Comparison of ENCODE assay signal across 10 cellular contexts in the genomic region with DNA sequence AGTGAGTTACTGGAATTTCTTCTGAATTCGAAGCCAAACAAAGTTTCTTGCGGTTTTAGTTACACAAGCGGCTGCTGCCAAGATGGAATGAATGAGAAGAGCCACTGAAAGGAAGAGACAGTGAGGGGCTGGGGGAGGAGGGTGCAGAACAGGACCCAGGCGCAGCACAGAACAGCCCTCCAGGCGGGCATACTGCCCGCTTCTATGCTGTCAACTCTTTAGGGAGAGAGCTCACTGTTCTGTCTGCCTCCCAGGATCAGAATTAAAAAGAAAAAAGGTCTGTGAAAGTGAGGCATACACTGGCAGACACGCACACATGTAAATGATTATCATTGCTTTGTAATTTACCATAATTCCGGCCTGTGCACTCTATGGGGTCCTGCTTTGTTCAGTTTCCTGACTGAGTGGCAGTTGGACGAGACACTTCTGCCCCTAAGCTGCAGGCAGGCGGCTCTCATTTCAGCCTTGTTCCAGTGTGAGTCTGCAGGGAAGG.
DNase-seq lines count a peak whose midpoint lies in the region; ATAC-seq, FAIRE-seq and TF ChIP-seq lines count a peak whose summit lies in the region.
"Had no signal": no experiment of that assay in that cellular context is flagged by ENCODE, and none has a peak within 500 bp of the region (broad histone marks: within the 10 kb centered on the region; RNA-seq: fewer than 3 reads in every experiment).

No MANE protein-coding gene starts in this region.

- H3K9ac ChIP-seq in Loucy (ENCODE audit: low read depth, low read length, poor library complexity, severe bottlenecking) (peak overlapping the region; percentile 19), mesendoderm (ENCODE audit: low read length) (no peak overlapping the region)

- H3F3A ChIP-seq in Loucy (ENCODE audit: low read depth): no peaks in the 10 kb centered on the region

- no peaks in the 10 kb centered on the region for H3K4me1 ChIP-seq in A549
- peaks cover 11% of the 10 kb centered on the region for H3K4me1 ChIP-seq in Loucy (ENCODE audit: insufficient read depth, low read length, poor library complexity, severe bottlenecking)
- peaks cover 8% of the 10 kb centered on the region for H3K4me1 ChIP-seq in mesendoderm (ENCODE audit: control insufficient read depth, low read depth, low read length)

- no peaks in the 10 kb centered on the region for H3K9me2 ChIP-seq in Loucy (replicated peaks; ENCODE audit: low read depth, low read length)

- DNase-seq in A549 (ENCODE audit: low read depth in 1 of 2, low spot score in 1 of 2): no peak
- peak; percentile 88 for DNase-seq in astrocyte of the hippocampus (ENCODE audit: low read depth, low spot score)
- no peak for DNase-seq in mesendoderm
- DNase-seq in left colon: no peak
- no peak for DNase-seq in GM19240 (ENCODE audit: insufficient read length, low spot score)
- no peak for DNase-seq in iPS-NIHi11 (ENCODE audit: low spot score)
- DNase-seq: naive B cell had no signal

- no peak for TF ChIP-seq CTCF in A549 (IDR thresholded peaks at IDR 0.05)
- no peak for TF ChIP-seq CTCF in Loucy (conservative IDR thresholded peaks at IDR 0.05; ENCODE audit: low read length)

- CTCF ChIA-PET in A549 (lab: Yijun Ruan, JAX): interaction anchor here (0.8 to 1.6 kb wide), 9 partner anchors 8 to 250 kb away, joined by 3 to 4 read pairs (median 3); no protein-coding TSS in a partner anchor

- no peak overlapping the region for H3K18ac ChIP-seq in mesendoderm (ENCODE audit: low read length)

- H3K4me3 ChIP-seq in A549 (no peak overlapping the region), Loucy (ENCODE audit: low read length, poor library complexity, severe bottlenecking) (no peak overlapping the region), mesendoderm (ENCODE audit: low read length) (no peak overlapping the region)

- H4K5ac ChIP-seq in mesendoderm (ENCODE audit: low read length): no peak overlapping the region

- intact Hi-C loops in left colon (cut with DNase I, micrococcal nuclease): loop anchor here in 1 of 2 donors (10.0 kb wide), 1 partner anchor 230 kb away; the partner anchor contains the start of gene CACNA1C

- TF ChIP-seq EP300 in A549 (IDR thresholded peaks at IDR 0.05): no peak

- H3K27me3 ChIP-seq in Loucy (ENCODE audit: insufficient read depth, low read length, poor library complexity, severe bottlenecking): no peaks in the 10 kb centered on the region
- no peaks in the 10 kb centered on the region for H3K27me3 ChIP-seq in mesendoderm (ENCODE audit: insufficient read depth, low read length, poor library complexity)

- no peak overlapping the region for H3K23ac ChIP-seq in mesendoderm (ENCODE audit: low read length)

- H4K20me1 ChIP-seq in Loucy (ENCODE audit: insufficient read depth, low read length, poor library complexity, severe bottlenecking): no peaks in the 10 kb centered on the region

- 51% methylated on average over 10 of the region's 10 CpGs for WGBS in A549 (ENCODE audit: missing lambda C conversion rate)
- WGBS in mesendoderm (ENCODE audit: extremely low coverage, insufficient coverage, low lambda C conversion rate): no CpG with 5 or more reads among the region's 10 CpGs

- H2BK15ac ChIP-seq in mesendoderm (replicated peaks; ENCODE audit: low read depth): no peak overlapping the region

- H2AFZ ChIP-seq in Loucy (ENCODE audit: low read length): peak overlapping the region; percentile 75

- no peak overlapping the region for H2BK5ac ChIP-seq in mesendoderm (ENCODE audit: low read length)

- H4K8ac ChIP-seq in mesendoderm (ENCODE audit: low read depth, low read length): no peak overlapping the region

- H3K4ac ChIP-seq in mesendoderm (ENCODE audit: low read depth, low read length): no peak overlapping the region

- no peak for TF ChIP-seq RAD21 in A549 (conservative IDR thresholded peaks at IDR 0.05 in 1 of 2, IDR thresholded peaks at IDR 0.05 in 1 of 2)

- no peak overlapping the region for H2BK120ac ChIP-seq in mesendoderm (ENCODE audit: low read depth, low read length)

- H3K36me3 ChIP-seq in Loucy (ENCODE audit: insufficient read depth, low read length) (no peaks in the 10 kb centered on the region), mesendoderm (ENCODE audit: control insufficient read depth, insufficient read depth, low read length) (no peaks in the 10 kb centered on the region)

- H3K79me1 ChIP-seq in mesendoderm (ENCODE audit: low read length): no peaks in the 10 kb centered on the region

- H3K56ac ChIP-seq in mesendoderm (ENCODE audit: low read length): peak overlapping the region; percentile 26

- no peak for FAIRE-seq in A549 (lab: Jason Lieb, UNC)
- FAIRE-seq: endometrium had no signal

- H3K27ac ChIP-seq in A549 (no peak overlapping the region), mesendoderm (ENCODE audit: low read depth, low read length) (no peak overlapping the region)

- no peak for TF ChIP-seq POLR2A in A549 (IDR thresholded peaks at IDR 0.05; ENCODE audit: low read length)

- peaks cover 6% of the 10 kb centered on the region; the same call in 1 of the 3 replicates for H3K9me3 ChIP-seq in A549
- H3K9me3 ChIP-seq in Loucy (ENCODE audit: insufficient read depth, low read depth, low read length): no peaks in the 10 kb centered on the region

- no peak overlapping the region for H2AK5ac ChIP-seq in mesendoderm (ENCODE audit: low read length)

- H3K79me2 ChIP-seq in Loucy (ENCODE audit: insufficient read depth, low read length) (no peaks in the 10 kb centered on the region), mesendoderm (ENCODE audit: control insufficient read depth, insufficient read depth, low read length) (no peaks in the 10 kb centered on the region)

- peak in 1 of 2 experiments; percentile 51; a peak in 3 of 6 replicates for ATAC-seq in A549
- ATAC-seq in left colon: no peak
- no peak for ATAC-seq in GM21526 (IDR thresholded peaks at IDR 0.05; ENCODE audit: low FRiP score, unreplicated experiment)

- H3K4me2 ChIP-seq in A549 (no peak overlapping the region), Loucy (ENCODE audit: low read depth, low read length, poor library complexity, severe bottlenecking) (peak overlapping the region; percentile 41), mesendoderm (ENCODE audit: low read length) (no peak overlapping the region)

- POLR2A ChIA-PET in A549 (lab: Yijun Ruan, JAX): no interaction called here

TF ChIP-seq in A549, 52 proteins besides CTCF, POLR2A, EP300 and RAD21:
- TF ChIP-seq MAZ (IDR thresholded peaks at IDR 0.05; ENCODE audit: borderline replicate concordance, low read depth, low read length) (no peak), MAX (IDR thresholded peaks at IDR 0.05) (0 out of 2 replicates have a peak, but pooled peaks have one; percentile 2)
